19 cellular contexts compared by ENCODE assay signal in genomic region chr10:76015245-76015644, GRCh38.
DNase-seq lines count a peak whose midpoint lies in the region; ATAC-seq, FAIRE-seq and TF ChIP-seq lines count a peak whose summit lies in the region.
"Had no signal": no experiment of that assay in that cellular context is flagged by ENCODE, and none has a peak within 500 bp of the region (broad histone marks: within the 10 kb centered on the region; RNA-seq: fewer than 3 reads in every experiment).

No MANE protein-coding gene starts in this region.

- no peak for DNase-seq in bronchial epithelial cell (ENCODE audit: low read depth)
- peak; percentile 69 for DNase-seq in sigmoid colon
- DNase-seq in NOMO-1 (lab: John Stamatoyannopoulos, UW; ENCODE audit: unreplicated experiment in 2 of 2) = no peak
- no peak for DNase-seq in activated T-cell treated with anti-CD3 and anti-CD28 coated beads, Interleukin-2, amount 50 U/mL, for 48 hours
- no peak for DNase-seq in MM.1S
- DNase-seq: 8988T; CD4-positive, alpha-beta memory T cell; DMS153; DMS79; GDM1; GOT3; H7; HFFc6 had no signal

- H3K4me2 ChIP-seq in MM.1S (ENCODE audit: low read depth, low read length) = no peak overlapping the region
- H3K4me2 ChIP-seq: BLaER1 had no signal

- no peaks in the 10 kb centered on the region for H3K79me2 ChIP-seq in MM.1S (ENCODE audit: low read length)

- no peak overlapping the region for H3K4me3 ChIP-seq in bronchial epithelial cell (ENCODE audit: low read depth, low read length)
- H3K4me3 ChIP-seq in gastroesophageal sphincter = no peak overlapping the region
- no peak overlapping the region for H3K4me3 ChIP-seq in sigmoid colon
- H3K4me3 ChIP-seq in MM.1S (ENCODE audit: low read length) = no peak overlapping the region
- H3K4me3 ChIP-seq: BLaER1 had no signal

- ATAC-seq in gastroesophageal sphincter (peak; percentile 62), HG03469 (IDR thresholded peaks at IDR 0.05; ENCODE audit: unreplicated experiment) (no peak)
- ATAC-seq: HCT116 had no signal

- FAIRE-seq in bronchial epithelial cell (lab: Jason Lieb, UNC) = peak; percentile 32
- FAIRE-seq: GM12892, HTR-8/SVneo had no signal

- no peaks in the 10 kb centered on the region for H3K36me3 ChIP-seq in bronchial epithelial cell (ENCODE audit: control insufficient read depth, insufficient read depth, low read length)
- no peaks in the 10 kb centered on the region for H3K36me3 ChIP-seq in gastroesophageal sphincter
- H3K36me3 ChIP-seq in sigmoid colon = no peaks in the 10 kb centered on the region
- H3K36me3 ChIP-seq in MM.1S (replicated peaks; ENCODE audit: insufficient read depth, low read length) = no peaks in the 10 kb centered on the region
- H3K36me3 ChIP-seq: BLaER1 had no signal

- no peaks in the 10 kb centered on the region for H4K20me1 ChIP-seq in MM.1S (ENCODE audit: insufficient read depth, low read length)
- H4K20me1 ChIP-seq: BLaER1 had no signal

- H3K9me3 ChIP-seq in gastroesophageal sphincter = no peaks in the 10 kb centered on the region
- no peaks in the 10 kb centered on the region for H3K9me3 ChIP-seq in sigmoid colon
- H3K9me3 ChIP-seq in MM.1S (replicated peaks; ENCODE audit: insufficient read depth, low read length) = no peaks in the 10 kb centered on the region
- H3K9me3 ChIP-seq: BLaER1 had no signal

- H3K4me1 ChIP-seq in gastroesophageal sphincter = no peaks in the 10 kb centered on the region
- H3K4me1 ChIP-seq in sigmoid colon = no peaks in the 10 kb centered on the region
- no peaks in the 10 kb centered on the region for H3K4me1 ChIP-seq in MM.1S (ENCODE audit: low read length)
- H3K4me1 ChIP-seq: BLaER1 had no signal

- no peaks in the 10 kb centered on the region for H3K9me2 ChIP-seq in MM.1S (replicated peaks; ENCODE audit: insufficient read depth, low read length)

- no peaks in the 10 kb centered on the region for H3K27me3 ChIP-seq in bronchial epithelial cell (ENCODE audit: control insufficient read depth, insufficient read depth, low read length)
- no peaks in the 10 kb centered on the region for H3K27me3 ChIP-seq in gastroesophageal sphincter
- no peaks in the 10 kb centered on the region for H3K27me3 ChIP-seq in sigmoid colon
- H3K27me3 ChIP-seq in MM.1S (replicated peaks; ENCODE audit: insufficient read depth, low read length) = no peaks in the 10 kb centered on the region
- H3K27me3 ChIP-seq: BLaER1 had no signal

- no peak for TF ChIP-seq EP300 in gastroesophageal sphincter (IDR thresholded peaks at IDR 0.05)
- no peak for TF ChIP-seq EP300 in sigmoid colon (IDR thresholded peaks at IDR 0.05)

- TF ChIP-seq POLR2A in gastroesophageal sphincter (IDR thresholded peaks at IDR 0.05) = no peak
- TF ChIP-seq POLR2A in sigmoid colon (IDR thresholded peaks at IDR 0.05) = no peak

- whole genome bisulfite sequencing in gastroesophageal sphincter (ENCODE audit: low coverage in 1 of 2), 2 donors = 42 to 53% methylated on average over 2 to 4 of the region's 5 CpGs
- 87 to 90% methylated on average over 5 of the region's 5 CpGs for WGBS in sigmoid colon, 2 donors

- TF ChIP-seq CTCF in bronchial epithelial cell (IDR thresholded peaks at IDR 0.05; ENCODE audit: insufficient read depth, low read length, severe bottlenecking) (no peak), gastroesophageal sphincter (IDR thresholded peaks at IDR 0.05) (no peak), sigmoid colon (IDR thresholded peaks at IDR 0.05) (no peak), MM.1S (IDR thresholded peaks at IDR 0.05; ENCODE audit: low read length) (no peak)

- H3F3A ChIP-seq in MM.1S (ENCODE audit: insufficient read depth, low read length) = no peaks in the 10 kb centered on the region

- no peak overlapping the region for H2AFZ ChIP-seq in MM.1S (ENCODE audit: low read length)

- no peak overlapping the region for H3K9ac ChIP-seq in MM.1S (ENCODE audit: low read length)
- H3K9ac ChIP-seq: BLaER1 had no signal

- intact Hi-C loops in sigmoid colon (cut with DNase I) = no loop called here

- H3K27ac ChIP-seq in gastroesophageal sphincter (no peak overlapping the region), sigmoid colon (no peak overlapping the region), MM.1S (ENCODE audit: low read length) (no peak overlapping the region)
- H3K27ac ChIP-seq: BLaER1 had no signal
